In the genomic region with DNA sequence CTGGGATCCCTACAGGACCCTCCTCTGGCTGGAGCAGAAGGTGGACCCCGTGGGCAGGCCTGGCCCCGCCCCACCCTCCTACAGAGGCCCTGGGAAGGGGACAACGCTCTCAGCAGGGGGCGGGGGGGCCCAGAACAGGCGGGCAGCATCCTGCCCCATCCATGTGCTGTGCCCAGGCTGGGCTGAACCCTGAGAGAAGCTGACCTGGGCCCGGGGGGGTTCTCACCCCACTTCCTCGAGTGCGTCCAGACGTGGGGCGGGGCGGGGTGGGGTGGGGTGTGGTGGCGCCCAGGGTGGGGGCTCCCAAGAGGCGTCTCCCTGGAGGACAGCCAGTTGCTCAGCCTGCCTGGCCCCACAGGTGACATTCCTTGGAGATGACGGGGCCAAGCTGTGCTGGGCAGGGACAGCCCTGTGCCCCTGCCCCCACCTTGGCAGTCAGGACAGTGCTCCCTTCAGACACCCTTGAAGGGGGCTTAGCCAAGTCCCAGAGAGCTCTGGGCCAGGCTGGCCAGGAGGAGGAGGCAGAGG, we compare ENCODE assay signal across 1 cellular context.
TF ChIP-seq lines count a peak whose summit lies in the region.

No MANE protein-coding gene starts in this region.

TF ChIP-seq in H1, 55 proteins besides CTCF, POLR2A, EP300 and RAD21:
- TF ChIP-seq CREB1 (IDR thresholded peaks at IDR 0.05) (no peak), JUND (IDR thresholded peaks at IDR 0.05; ENCODE audit: low read length) (no peak), RBBP5 (IDR thresholded peaks at IDR 0.05; ENCODE audit: borderline replicate concordance, low read depth, low read length) (no peak), CHD1 (IDR thresholded peaks at IDR 0.05; ENCODE audit: low read depth, low read length) (no peak), SRF (IDR thresholded peaks at IDR 0.05; ENCODE audit: low read depth, low read length) (no peak), CBX8 (IDR thresholded peaks at IDR 0.05; ENCODE audit: borderline replicate concordance, low read depth, low read length) (no peak), TEAD4 (IDR thresholded peaks at IDR 0.05; ENCODE audit: low read depth, low read length) (no peak), FOSL1 (IDR thresholded peaks at IDR 0.05; ENCODE audit: insufficient read depth, low read depth, low read length) (no peak), CHD2 (IDR thresholded peaks at IDR 0.05; ENCODE audit: low read length) (no peak), SP4 (IDR thresholded peaks at IDR 0.05; ENCODE audit: low read length) (no peak), POU5F1 (IDR thresholded peaks at IDR 0.05; ENCODE audit: low read depth, low read length) (no peak), E2F6 (IDR thresholded peaks at IDR 0.05) (no peak), KDM1A (IDR thresholded peaks at IDR 0.05; ENCODE audit: borderline replicate concordance, low read length) (no peak), PHF8 (conservative IDR thresholded peaks at IDR 0.05; ENCODE audit: low read depth, low read length) (no peak), RNF2 (IDR thresholded peaks at IDR 0.05; ENCODE audit: borderline replicate concordance, low read depth, low read length, missing control alignments, poor library complexity, severe bottlenecking) (no peak), EZH2 (IDR thresholded peaks at IDR 0.05; ENCODE audit: low read depth, low read length, severe bottlenecking) (no peak), SIRT6 (IDR thresholded peaks at IDR 0.05; ENCODE audit: low read length) (no peak)
- TF ChIP-seq, protein P1, sequence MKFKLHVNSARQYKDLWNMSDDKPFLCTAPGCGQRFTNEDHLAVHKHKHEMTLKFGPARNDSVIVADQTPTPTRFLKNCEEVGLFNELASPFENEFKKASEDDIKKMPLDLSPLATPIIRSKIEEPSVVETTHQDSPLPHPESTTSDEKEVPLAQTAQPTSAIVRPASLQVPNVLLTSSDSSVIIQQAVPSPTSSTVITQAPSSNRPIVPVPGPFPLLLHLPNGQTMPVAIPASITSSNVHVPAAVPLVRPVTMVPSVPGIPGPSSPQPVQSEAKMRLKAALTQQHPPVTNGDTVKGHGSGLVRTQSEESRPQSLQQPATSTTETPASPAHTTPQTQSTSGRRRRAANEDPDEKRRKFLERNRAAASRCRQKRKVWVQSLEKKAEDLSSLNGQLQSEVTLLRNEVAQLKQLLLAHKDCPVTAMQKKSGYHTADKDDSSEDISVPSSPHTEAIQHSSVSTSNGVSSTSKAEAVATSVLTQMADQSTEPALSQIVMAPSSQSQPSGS (IDR thresholded peaks at IDR 0.05; ENCODE audit: low read length), result no peak
- TF ChIP-seq, protein P2, sequence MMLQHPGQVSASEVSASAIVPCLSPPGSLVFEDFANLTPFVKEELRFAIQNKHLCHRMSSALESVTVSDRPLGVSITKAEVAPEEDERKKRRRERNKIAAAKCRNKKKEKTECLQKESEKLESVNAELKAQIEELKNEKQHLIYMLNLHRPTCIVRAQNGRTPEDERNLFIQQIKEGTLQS (IDR thresholded peaks at IDR 0.05; ENCODE audit: insufficient read depth, low read depth, low read length), result no peak
